In genomic region chr18:63318882-63319382, GRCh38 we compare ENCODE assay signal across 8 cellular contexts. TPM values are rescaled to one million over a fixed set of nuclear protein-coding genes. Genes with fewer than 3 reads are reported as not detected.
DNase-seq lines count a peak whose midpoint lies in the region; ATAC-seq and TF ChIP-seq lines count a peak whose summit lies in the region.

No MANE protein-coding gene starts in this region.

- H3K36me3 ChIP-seq in kidney epithelial cell (ENCODE audit: control insufficient read depth, insufficient read depth, low read length) (no peaks in the 10 kb centered on the region), thoracic aorta (no peaks in the 10 kb centered on the region)

- peak overlapping the region; percentile 84 to 87 for H3K27ac ChIP-seq in thoracic aorta

- H3K9me3 ChIP-seq in thoracic aorta = no peaks in the 10 kb centered on the region

- H3K36me3 Mint-ChIP-seq in activated CD8-positive, alpha-beta memory T cell treated with anti-CD3 and anti-CD28 coated beads, Interleukin-2, amount 10 ng/mL, durations not matched to agents 7 days and 5 days = peaks cover 50% of the 10 kb centered on the region
- peaks cover 35% of the 10 kb centered on the region for H3K36me3 Mint-ChIP-seq in activated T-helper 1 cell treated with anti-CD3 and anti-CD28 coated beads, Interleukin-12 subunit alpha, Interleukin-12 subunit beta, Interleukin-2, Interleukin-4 antibody, amounts not matched to agents 30 ng/mL and 10 ng/mL and 1 ng/mL, durations not matched to agents 14 hours and 24 hours and 36 hours (ENCODE audit: low read depth)

- TF ChIP-seq CTCF in kidney epithelial cell (IDR thresholded peaks at IDR 0.05; ENCODE audit: insufficient read depth, low read length, poor library complexity, severe bottlenecking) (no peak), thoracic aorta (IDR thresholded peaks at IDR 0.05) (no peak)

- H3K4me1 Mint-ChIP-seq in activated CD8-positive, alpha-beta memory T cell treated with anti-CD3 and anti-CD28 coated beads, Interleukin-2, amount 10 ng/mL, durations not matched to agents 7 days and 5 days = peaks cover 36% of the 10 kb centered on the region
- H3K4me1 Mint-ChIP-seq in activated T-helper 1 cell treated with anti-CD3 and anti-CD28 coated beads, Interleukin-12 subunit alpha, Interleukin-12 subunit beta, Interleukin-2, Interleukin-4 antibody, amounts not matched to agents 30 ng/mL and 10 ng/mL and 1 ng/mL, durations not matched to agents 14 hours and 24 hours and 36 hours (ENCODE audit: low read depth) = peaks cover 54% of the 10 kb centered on the region

- no peaks in the 10 kb centered on the region for H3K27me3 Mint-ChIP-seq in activated CD8-positive, alpha-beta memory T cell treated with anti-CD3 and anti-CD28 coated beads, Interleukin-2, amount 10 ng/mL, durations not matched to agents 7 days and 5 days
- no peaks in the 10 kb centered on the region for H3K27me3 Mint-ChIP-seq in activated T-helper 1 cell treated with anti-CD3 and anti-CD28 coated beads, Interleukin-12 subunit alpha, Interleukin-12 subunit beta, Interleukin-2, Interleukin-4 antibody, amounts not matched to agents 30 ng/mL and 10 ng/mL and 1 ng/mL, durations not matched to agents 14 hours and 24 hours and 36 hours (ENCODE audit: insufficient read depth)

- peak overlapping the region; percentile 100 for H3K4me3 Mint-ChIP-seq in activated CD8-positive, alpha-beta memory T cell treated with anti-CD3 and anti-CD28 coated beads, Interleukin-2, amount 10 ng/mL, durations not matched to agents 7 days and 5 days
- H3K4me3 Mint-ChIP-seq in activated T-helper 1 cell treated with anti-CD3 and anti-CD28 coated beads, Interleukin-12 subunit alpha, Interleukin-12 subunit beta, Interleukin-2, Interleukin-4 antibody, amounts not matched to agents 30 ng/mL and 10 ng/mL and 1 ng/mL, durations not matched to agents 14 hours and 24 hours and 36 hours = peak overlapping the region; percentile 98

- no peak for DNase-seq in activated CD8-positive, alpha-beta memory T cell treated with anti-CD3 and anti-CD28 coated beads, Interleukin-2, amount 10 ng/mL, durations not matched to agents 7 days and 5 days
- no peak for DNase-seq in activated CD8-positive, alpha-beta memory T cell treated with anti-CD3 and anti-CD28 coated beads, Interleukin-2, amount 50 U/mL, for 48 hours
- DNase-seq in activated T-helper 1 cell treated with anti-CD3 and anti-CD28 coated beads, Interleukin-12 subunit alpha, Interleukin-12 subunit beta, Interleukin-2, Interleukin-4 antibody, amounts not matched to agents 30 ng/mL and 10 ng/mL and 1 ng/mL, durations not matched to agents 14 hours and 24 hours and 36 hours (ENCODE audit: low spot score) = no peak
- DNase-seq in kidney epithelial cell (ENCODE audit: low read depth) (no peak), thoracic aorta (ENCODE audit: low spot score) (no peak), kidney glomerular epithelial cell (lab: John Stamatoyannopoulos, UW) (no peak), foreskin melanocyte (no peak)

- H3K9me3 Mint-ChIP-seq in activated CD8-positive, alpha-beta memory T cell treated with anti-CD3 and anti-CD28 coated beads, Interleukin-2, amount 10 ng/mL, durations not matched to agents 7 days and 5 days (ENCODE audit: low read depth) = no peaks in the 10 kb centered on the region
- no peaks in the 10 kb centered on the region for H3K9me3 Mint-ChIP-seq in activated T-helper 1 cell treated with anti-CD3 and anti-CD28 coated beads, Interleukin-12 subunit alpha, Interleukin-12 subunit beta, Interleukin-2, Interleukin-4 antibody, amounts not matched to agents 30 ng/mL and 10 ng/mL and 1 ng/mL, durations not matched to agents 14 hours and 24 hours and 36 hours

- intact Hi-C loops in activated T-helper 1 cell treated with anti-CD3 and anti-CD28 coated beads, Interleukin-12 subunit alpha, Interleukin-12 subunit beta, Interleukin-2, Interleukin-4 antibody, amounts not matched to agents 30 ng/mL and 10 ng/mL and 1 ng/mL, durations not matched to agents 14 hours and 24 hours and 36 hours (cut with micrococcal nuclease) = loop anchor here (1.0 to 10.0 kb wide), 7 partner anchors 19 to 794 kb away; partner anchors contain the start of gene ZCCHC2

- peak overlapping the region; percentile 91 for H3K27ac Mint-ChIP-seq in activated CD8-positive, alpha-beta memory T cell treated with anti-CD3 and anti-CD28 coated beads, Interleukin-2, amount 10 ng/mL, durations not matched to agents 7 days and 5 days
- peak overlapping the region; percentile 94 for H3K27ac Mint-ChIP-seq in activated T-helper 1 cell treated with anti-CD3 and anti-CD28 coated beads, Interleukin-12 subunit alpha, Interleukin-12 subunit beta, Interleukin-2, Interleukin-4 antibody, amounts not matched to agents 30 ng/mL and 10 ng/mL and 1 ng/mL, durations not matched to agents 14 hours and 24 hours and 36 hours

- H3K27me3 ChIP-seq in kidney epithelial cell (ENCODE audit: control insufficient read depth, insufficient read depth, low read length) (peaks cover 2% of the 10 kb centered on the region), thoracic aorta (replicated peaks; ENCODE audit: insufficient read depth) (no peaks in the 10 kb centered on the region)

- CTCF ChIA-PET in activated CD8-positive, alpha-beta memory T cell treated with anti-CD3 and anti-CD28 coated beads, Interleukin-2, amount 10 ng/mL, durations not matched to agents 7 days and 5 days (lab: Charles Lee) = interaction anchor here (0.8 to 3.9 kb wide), 30 partner anchors 11 to 302 kb away, joined by 3 to 83 read pairs (median 12); no protein-coding TSS in a partner anchor

- peaks cover 13 to 55% of the 10 kb centered on the region in 2 donors for H3K4me1 ChIP-seq in thoracic aorta (ENCODE audit: control insufficient read depth in 1 of 2, low read depth in 2 of 2)

- no peak for ATAC-seq in activated CD8-positive, alpha-beta memory T cell treated with anti-CD3 and anti-CD28 coated beads, Interleukin-2, amount 10 ng/mL, durations not matched to agents 7 days and 5 days
- ATAC-seq in thoracic aorta (ENCODE audit: insufficient number of reproducible peaks, low FRiP score, low read depth) (no peak), HG02870 (IDR thresholded peaks at IDR 0.05; ENCODE audit: unreplicated experiment) (no peak)

- H3K4me3 ChIP-seq in kidney epithelial cell (ENCODE audit: low read depth, low read length) = peak overlapping the region; percentile 74
- H3K4me3 ChIP-seq in thoracic aorta = peak overlapping the region; percentile 92

RNA-seq across cellular contexts. Expression of gene BCL2, which starts 0.6 kb away (rescaled TPM):
- total RNA-seq in activated CD8-positive, alpha-beta memory T cell treated with anti-CD3 and anti-CD28 coated beads, Interleukin-2, amount 10 ng/mL, durations not matched to agents 7 days and 5 days = 100 to 1,000 TPM; 118 to 143 TPM
- 95.9 and 97.1 TPM in 2 replicates for total RNA-seq in activated T-helper 1 cell treated with anti-CD3 and anti-CD28 coated beads, Interleukin-12 subunit alpha, Interleukin-12 subunit beta, Interleukin-2, Interleukin-4 antibody, amounts not matched to agents 30 ng/mL and 10 ng/mL and 1 ng/mL, durations not matched to agents 14 hours and 24 hours and 36 hours
- total RNA-seq in kidney epithelial cell (5.2 and 8.4 TPM in 2 replicates), thoracic aorta (10 to 100 TPM; 22.9 to 29.3 TPM)

RNA-seq across cellular contexts. Expression of gene KDSR, which starts 48.1 kb away (rescaled TPM):
- total RNA-seq in activated CD8-positive, alpha-beta memory T cell treated with anti-CD3 and anti-CD28 coated beads, Interleukin-2, amount 10 ng/mL, durations not matched to agents 7 days and 5 days = 10 to 100 TPM; 34.6 to 48.4 TPM
- 72.2 and 83.5 TPM in 2 replicates for total RNA-seq in activated T-helper 1 cell treated with anti-CD3 and anti-CD28 coated beads, Interleukin-12 subunit alpha, Interleukin-12 subunit beta, Interleukin-2, Interleukin-4 antibody, amounts not matched to agents 30 ng/mL and 10 ng/mL and 1 ng/mL, durations not matched to agents 14 hours and 24 hours and 36 hours
- total RNA-seq in kidney epithelial cell (32.1 and 36.3 TPM in 2 replicates), thoracic aorta (10 to 100 TPM; 46.2 to 72.4 TPM)
